8 cellular contexts compared by ENCODE assay signal in the genomic region with DNA sequence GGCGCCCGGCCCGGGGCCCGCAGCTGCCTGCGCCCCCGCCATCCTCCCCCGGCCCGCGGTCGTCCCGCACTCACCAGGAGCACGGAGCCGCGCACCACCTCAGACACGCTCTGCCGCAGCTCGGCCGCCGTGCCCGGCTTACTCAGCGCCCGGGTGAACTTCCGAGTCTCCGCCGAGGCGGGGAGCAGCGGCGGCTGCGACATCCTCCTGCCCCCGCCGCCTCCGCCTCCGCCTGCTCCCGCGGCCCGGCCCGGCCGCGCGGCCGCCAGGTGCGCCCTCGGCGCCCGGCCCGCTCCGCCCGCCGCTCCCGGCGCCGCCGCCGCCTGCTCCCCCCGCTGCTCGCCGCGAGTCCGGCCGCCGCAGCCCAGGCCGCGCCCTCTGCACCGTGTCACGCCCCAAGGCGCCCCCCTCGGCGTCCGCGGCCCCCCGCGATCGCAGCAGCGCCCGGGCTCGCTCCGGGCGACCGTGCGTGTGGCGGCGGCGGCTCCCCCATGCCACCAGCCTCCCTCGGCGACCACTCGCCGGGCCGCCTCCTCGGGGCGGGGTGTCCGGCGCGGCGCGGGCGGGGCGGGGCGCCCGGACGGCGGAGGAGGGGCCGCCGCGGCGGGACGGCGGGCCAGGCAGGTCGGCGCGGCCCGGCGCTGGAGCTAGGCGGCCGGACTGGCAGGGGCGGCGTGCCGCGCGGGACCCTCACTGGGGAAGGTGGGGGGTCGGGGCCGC.
A peak's percentile ranks its signal among the peaks of the same experiment; 100 is the strongest.
DNase-seq lines count a peak whose midpoint lies in the region; ATAC-seq and TF ChIP-seq lines count a peak whose summit lies in the region.

No MANE protein-coding gene starts in this region.

- no peaks in the 10 kb centered on the region for H3K36me3 ChIP-seq in BLaER1
- no peaks in the 10 kb centered on the region for H3K36me3 ChIP-seq in heart left ventricle
- no peaks in the 10 kb centered on the region for H3K36me3 ChIP-seq in uterus

- H3K27ac Mint-ChIP-seq in activated naive CD4-positive, alpha-beta T cell treated with anti-CD3 and anti-CD28 coated beads, Interleukin-2, amount 50 U/mL, for 72 hours, result peak overlapping the region in 1 of 2 donors; percentile 70

- H3K27ac ChIP-seq in BLaER1 (peak overlapping the region; percentile 25; the same call in 1 of the 2 replicates), heart left ventricle (peak overlapping the region; percentile 78 to 97 (median 94)), uterus (peak overlapping the region; percentile 89 to 93)

- peak overlapping the region; percentile 83 for H3K4me3 ChIP-seq in BLaER1
- H3K4me3 ChIP-seq in heart left ventricle, result peak overlapping the region; percentile 72 to 93 (median 87)
- peak overlapping the region; percentile 53 to 95 for H3K4me3 ChIP-seq in uterus

- peak; percentile 75 for TF ChIP-seq POLR2A in Raji (IDR thresholded peaks at IDR 0.05; ENCODE audit: insufficient read depth, low read depth, low read length)
- TF ChIP-seq POLR2A in heart left ventricle (IDR thresholded peaks at IDR 0.05), result no peak
- peak; percentile 54 to 80 for TF ChIP-seq POLR2A in uterus (IDR thresholded peaks at IDR 0.05)

- H3K4me1 ChIP-seq in BLaER1 (peaks cover 16% of the 10 kb centered on the region), heart left ventricle (peaks cover 0 to 36% (median 13%) of the 10 kb centered on the region in 12 donors), uterus (no peaks in the 10 kb centered on the region)

- intact Hi-C loops in heart left ventricle (cut with DNase I) (loop anchor here in 1 of 10 donors (5.0 kb wide), 1 partner anchor 244 kb away; no protein-coding TSS in a partner anchor), posterior vena cava (cut with DNase I) (no loop called here), uterus (cut with DNase I; ENCODE audit: low total_unique reads) (no loop called here)

- H3K9me3 Mint-ChIP-seq in activated naive CD4-positive, alpha-beta T cell treated with anti-CD3 and anti-CD28 coated beads, Interleukin-2, amount 50 U/mL, for 72 hours, result no peaks in the 10 kb centered on the region

- H3K36me3 Mint-ChIP-seq in activated naive CD4-positive, alpha-beta T cell treated with anti-CD3 and anti-CD28 coated beads, Interleukin-2, amount 50 U/mL, for 72 hours, result peaks cover 0 to 6% of the 10 kb centered on the region in 2 donors

- peak overlapping the region; percentile 87 for H3K4me2 ChIP-seq in BLaER1

- TF ChIP-seq CTCF in heart left ventricle (IDR thresholded peaks at IDR 0.05) (peak in 1 of 12 donors; percentile 11), uterus (IDR thresholded peaks at IDR 0.05) (peak in 2 of 4 experiments; percentile 4)

- ATAC-seq in HG03432 (IDR thresholded peaks at IDR 0.05; ENCODE audit: unreplicated experiment), result peak; percentile 54
- peak; percentile 46 to 58 for ATAC-seq in activated naive CD4-positive, alpha-beta T cell treated with anti-CD3 and anti-CD28 coated beads, Interleukin-2, amount 50 U/mL, for 72 hours
- peak in 3 of 4 donors; percentile 12 to 64 (median 61) for ATAC-seq in heart left ventricle

- DNase-seq in GM19240 (ENCODE audit: insufficient read length, low spot score) (peak; percentile 42), heart left ventricle (peak; percentile 53 to 76 (median 57)), posterior vena cava (ENCODE audit: low spot score) (peak; percentile 90), uterus (peak; percentile 42 to 55)
- DNase-seq in activated naive CD4-positive, alpha-beta T cell treated with anti-CD3 and anti-CD28 coated beads, Interleukin-2, amount 50 U/mL, for 72 hours (ENCODE audit: low spot score in 2 of 2), result peak; percentile 73 to 74

- WGBS in heart left ventricle, 4 donors, result 0 to 3% (median 1%) methylated on average over 7 to 121 of the region's 121 CpGs

- H3K27me3 ChIP-seq in BLaER1 (peaks cover 41% of the 10 kb centered on the region), heart left ventricle (peaks cover 0 to 61% (median 0%) of the 10 kb centered on the region in 9 donors), uterus (no peaks in the 10 kb centered on the region)

- H3K9me3 ChIP-seq in BLaER1, result no peaks in the 10 kb centered on the region
- no peaks in the 10 kb centered on the region for H3K9me3 ChIP-seq in heart left ventricle
- H3K9me3 ChIP-seq in uterus, result no peaks in the 10 kb centered on the region

- peaks cover 20% of the 10 kb centered on the region for H4K20me1 ChIP-seq in BLaER1

- H3K9ac ChIP-seq in BLaER1, result peak overlapping the region; percentile 72

Comparison
In these comparisons a context has a peak if more than half of its experiments do, and no peak if none do; other contexts are left out.
1. Peak in every context shown above with its lines: DNase-seq, ATAC-seq, H3K4me3 ChIP-seq and H3K27ac ChIP-seq.
2. H3K27ac ChIP-seq: peak in every context shown above with its lines; median percentile 94 in heart left ventricle; 91 in uterus; 25 in BLaER1.
3. POLR2A ChIP-seq: peak in Raji (single experiment) and uterus (2 of 2); none in heart left ventricle (0 of 2).